ENCODE assay signal across 1 cellular context in genomic region chr12:66166561-66166960, GRCh38.
TF ChIP-seq lines count a peak whose summit lies in the region.

No MANE protein-coding gene starts in this region.

TF ChIP-seq in GM12878, 131 proteins besides CTCF, POLR2A, EP300 and RAD21:
- TF ChIP-seq BACH1 (IDR thresholded peaks at IDR 0.05; ENCODE audit: borderline replicate concordance) (no peak), MXI1 (IDR thresholded peaks at IDR 0.05; ENCODE audit: low read depth, low read length) (no peak), ZBTB4 (CRISPR knock-in tag; IDR thresholded peaks at IDR 0.05) (no peak), HDGF (IDR thresholded peaks at IDR 0.05) (no peak), SREBF1 (IDR thresholded peaks at IDR 0.05; ENCODE audit: low read length) (no peak), MYC (IDR thresholded peaks at IDR 0.05; ENCODE audit: insufficient read depth, insufficient read length, insufficient replicate concordance, low read length, severe bottlenecking) (no peak), CREM (IDR thresholded peaks at IDR 0.05; ENCODE audit: low read depth) (no peak), NRF1 (conservative IDR thresholded peaks at IDR 0.05; ENCODE audit: low read depth, low read length) (no peak), KLF5 (IDR thresholded peaks at IDR 0.05; ENCODE audit: partially characterized antibody) (no peak), USF1 (IDR thresholded peaks at IDR 0.05; ENCODE audit: borderline replicate concordance, extremely low read length, insufficient read depth, low read depth, low read length) (no peak), NBN (IDR thresholded peaks at IDR 0.05) (no peak), RUNX3 (IDR thresholded peaks at IDR 0.05; ENCODE audit: low read length) (no peak), MEF2B (IDR thresholded peaks at IDR 0.05; ENCODE audit: partially characterized antibody, poor library complexity, severe bottlenecking) (no peak), SPI1 (IDR thresholded peaks at IDR 0.05; ENCODE audit: borderline replicate concordance, insufficient read depth, low read depth, low read length) (no peak), RB1 (IDR thresholded peaks at IDR 0.05; ENCODE audit: borderline replicate concordance) (no peak), CEBPZ (IDR thresholded peaks at IDR 0.05; ENCODE audit: low read depth, low read length) (no peak), POLR2AphosphoS5 (IDR thresholded peaks at IDR 0.05; ENCODE audit: low read length) (no peak), CHD2 (IDR thresholded peaks at IDR 0.05; ENCODE audit: borderline replicate concordance, low read depth, low read length) (no peak)
